In genomic region chr10:78777466-78778256, GRCh38 we compare ENCODE assay signal across 10 cellular contexts.
DNase-seq lines count a peak whose midpoint lies in the region; ATAC-seq and TF ChIP-seq lines count a peak whose summit lies in the region.
"Had no signal": no experiment of that assay in that cellular context is flagged by ENCODE, and none has a peak within 500 bp of the region (broad histone marks: within the 10 kb centered on the region; RNA-seq: fewer than 3 reads in every experiment).

No MANE protein-coding gene starts in this region.

- peaks cover 27% of the 10 kb centered on the region for H3K4me1 ChIP-seq in rectal smooth muscle tissue (ENCODE audit: control insufficient read depth, insufficient read depth, low read length)
- H3K4me1 ChIP-seq in colonic mucosa = no peaks in the 10 kb centered on the region
- H3K4me1 ChIP-seq in foreskin keratinocyte = no peaks in the 10 kb centered on the region

- no peak for ATAC-seq in GM21390 (IDR thresholded peaks at IDR 0.05; ENCODE audit: unreplicated experiment)
- ATAC-seq in foreskin keratinocyte = no peak

- H3K27me3 ChIP-seq in rectal smooth muscle tissue (ENCODE audit: control insufficient read depth, insufficient read depth, low read length) (no peaks in the 10 kb centered on the region), colonic mucosa (no peaks in the 10 kb centered on the region), foreskin keratinocyte (no peaks in the 10 kb centered on the region)

- H3K9me3 ChIP-seq in colonic mucosa = no peaks in the 10 kb centered on the region

- H3K4me3 ChIP-seq in astrocyte of the spinal cord (ENCODE audit: low read depth, low read length) (no peak overlapping the region), rectal smooth muscle tissue (ENCODE audit: low read length) (peak overlapping the region; percentile 19), colonic mucosa (no peak overlapping the region)

- in situ Hi-C loops in astrocyte of the spinal cord (cut with HindIII; ENCODE audit: low sequenced_read_pairs) = no loop called here

- H3K27ac ChIP-seq in rectal smooth muscle tissue (ENCODE audit: low read depth, low read length) (peak overlapping the region; percentile 87), colonic mucosa (no peak overlapping the region), foreskin keratinocyte (no peak overlapping the region)

- DNase-seq in EL = peak; percentile 19
- peak; percentile 64 for DNase-seq in astrocyte of the spinal cord (ENCODE audit: low read depth, low spot score)
- peak; percentile 37 for DNase-seq in iPS-NIHi7 (ENCODE audit: extremely low spot score)
- no peak for DNase-seq in colonic mucosa
- no peak for DNase-seq in foreskin keratinocyte
- DNase-seq in HT-29 (ENCODE audit: low spot score) = no peak
- DNase-seq: NCI-H1436; stimulated activated CD4-positive, alpha-beta T cell treated with anti-CD3 and anti-CD28 coated beads, Interleukin-2, amount 100 ng/mL, for 24 hours had no signal

- intact Hi-C loops in colonic mucosa (cut with DNase I) = no loop called here

- TF ChIP-seq CTCF in astrocyte of the spinal cord (IDR thresholded peaks at IDR 0.05; ENCODE audit: low read depth, low read length) (no peak), colonic mucosa (IDR thresholded peaks at IDR 0.05) (no peak), foreskin keratinocyte (conservative IDR thresholded peaks at IDR 0.05) (no peak)

- H3K36me3 ChIP-seq in rectal smooth muscle tissue (ENCODE audit: control insufficient read depth, insufficient read depth, low read length) = no peaks in the 10 kb centered on the region
- no peaks in the 10 kb centered on the region for H3K36me3 ChIP-seq in colonic mucosa

- no peak overlapping the region for H3K9ac ChIP-seq in rectal smooth muscle tissue (ENCODE audit: low read length)
- H3K9ac ChIP-seq in colonic mucosa (ENCODE audit: low read depth in 2 of 2, low read length in 2 of 2) = peak overlapping the region in 1 of 2 donors; percentile 6

Comparison
In these comparisons a context has a peak if more than half of its experiments do, and no peak if none do; other contexts are left out.
1. DNase-seq: peak in EL (single experiment), astrocyte of the spinal cord (single experiment) and iPS-NIHi7 (single experiment); none in colonic mucosa (single experiment), foreskin keratinocyte (0 of 2) and HT-29 (single experiment).